Comparison of ENCODE assay signal across 1 cellular context in the genomic region with DNA sequence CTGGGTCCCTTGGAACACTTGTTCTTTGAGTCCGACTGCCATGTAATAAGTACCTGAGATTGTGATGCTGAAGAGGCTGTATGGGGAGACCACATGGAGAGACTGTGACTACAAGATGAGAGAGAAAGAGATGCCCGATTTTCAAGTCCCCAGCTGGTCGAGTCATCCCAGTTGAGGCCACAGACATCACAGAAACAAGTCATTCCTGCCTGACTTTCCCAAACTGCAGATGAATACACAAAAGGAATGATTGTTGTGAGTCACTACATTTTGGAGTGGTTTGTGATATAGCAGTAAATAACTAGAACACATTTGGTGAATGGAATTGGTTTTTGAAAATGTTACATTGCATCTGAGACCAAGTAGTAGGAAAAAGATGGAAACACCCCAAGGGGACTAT.
TF ChIP-seq lines count a peak whose summit lies in the region.

No MANE protein-coding gene starts in this region.

TF ChIP-seq in GM23338, 12 proteins besides CTCF, POLR2A, EP300 and RAD21 (continued from another document):
- TF ChIP-seq, protein P1, sequence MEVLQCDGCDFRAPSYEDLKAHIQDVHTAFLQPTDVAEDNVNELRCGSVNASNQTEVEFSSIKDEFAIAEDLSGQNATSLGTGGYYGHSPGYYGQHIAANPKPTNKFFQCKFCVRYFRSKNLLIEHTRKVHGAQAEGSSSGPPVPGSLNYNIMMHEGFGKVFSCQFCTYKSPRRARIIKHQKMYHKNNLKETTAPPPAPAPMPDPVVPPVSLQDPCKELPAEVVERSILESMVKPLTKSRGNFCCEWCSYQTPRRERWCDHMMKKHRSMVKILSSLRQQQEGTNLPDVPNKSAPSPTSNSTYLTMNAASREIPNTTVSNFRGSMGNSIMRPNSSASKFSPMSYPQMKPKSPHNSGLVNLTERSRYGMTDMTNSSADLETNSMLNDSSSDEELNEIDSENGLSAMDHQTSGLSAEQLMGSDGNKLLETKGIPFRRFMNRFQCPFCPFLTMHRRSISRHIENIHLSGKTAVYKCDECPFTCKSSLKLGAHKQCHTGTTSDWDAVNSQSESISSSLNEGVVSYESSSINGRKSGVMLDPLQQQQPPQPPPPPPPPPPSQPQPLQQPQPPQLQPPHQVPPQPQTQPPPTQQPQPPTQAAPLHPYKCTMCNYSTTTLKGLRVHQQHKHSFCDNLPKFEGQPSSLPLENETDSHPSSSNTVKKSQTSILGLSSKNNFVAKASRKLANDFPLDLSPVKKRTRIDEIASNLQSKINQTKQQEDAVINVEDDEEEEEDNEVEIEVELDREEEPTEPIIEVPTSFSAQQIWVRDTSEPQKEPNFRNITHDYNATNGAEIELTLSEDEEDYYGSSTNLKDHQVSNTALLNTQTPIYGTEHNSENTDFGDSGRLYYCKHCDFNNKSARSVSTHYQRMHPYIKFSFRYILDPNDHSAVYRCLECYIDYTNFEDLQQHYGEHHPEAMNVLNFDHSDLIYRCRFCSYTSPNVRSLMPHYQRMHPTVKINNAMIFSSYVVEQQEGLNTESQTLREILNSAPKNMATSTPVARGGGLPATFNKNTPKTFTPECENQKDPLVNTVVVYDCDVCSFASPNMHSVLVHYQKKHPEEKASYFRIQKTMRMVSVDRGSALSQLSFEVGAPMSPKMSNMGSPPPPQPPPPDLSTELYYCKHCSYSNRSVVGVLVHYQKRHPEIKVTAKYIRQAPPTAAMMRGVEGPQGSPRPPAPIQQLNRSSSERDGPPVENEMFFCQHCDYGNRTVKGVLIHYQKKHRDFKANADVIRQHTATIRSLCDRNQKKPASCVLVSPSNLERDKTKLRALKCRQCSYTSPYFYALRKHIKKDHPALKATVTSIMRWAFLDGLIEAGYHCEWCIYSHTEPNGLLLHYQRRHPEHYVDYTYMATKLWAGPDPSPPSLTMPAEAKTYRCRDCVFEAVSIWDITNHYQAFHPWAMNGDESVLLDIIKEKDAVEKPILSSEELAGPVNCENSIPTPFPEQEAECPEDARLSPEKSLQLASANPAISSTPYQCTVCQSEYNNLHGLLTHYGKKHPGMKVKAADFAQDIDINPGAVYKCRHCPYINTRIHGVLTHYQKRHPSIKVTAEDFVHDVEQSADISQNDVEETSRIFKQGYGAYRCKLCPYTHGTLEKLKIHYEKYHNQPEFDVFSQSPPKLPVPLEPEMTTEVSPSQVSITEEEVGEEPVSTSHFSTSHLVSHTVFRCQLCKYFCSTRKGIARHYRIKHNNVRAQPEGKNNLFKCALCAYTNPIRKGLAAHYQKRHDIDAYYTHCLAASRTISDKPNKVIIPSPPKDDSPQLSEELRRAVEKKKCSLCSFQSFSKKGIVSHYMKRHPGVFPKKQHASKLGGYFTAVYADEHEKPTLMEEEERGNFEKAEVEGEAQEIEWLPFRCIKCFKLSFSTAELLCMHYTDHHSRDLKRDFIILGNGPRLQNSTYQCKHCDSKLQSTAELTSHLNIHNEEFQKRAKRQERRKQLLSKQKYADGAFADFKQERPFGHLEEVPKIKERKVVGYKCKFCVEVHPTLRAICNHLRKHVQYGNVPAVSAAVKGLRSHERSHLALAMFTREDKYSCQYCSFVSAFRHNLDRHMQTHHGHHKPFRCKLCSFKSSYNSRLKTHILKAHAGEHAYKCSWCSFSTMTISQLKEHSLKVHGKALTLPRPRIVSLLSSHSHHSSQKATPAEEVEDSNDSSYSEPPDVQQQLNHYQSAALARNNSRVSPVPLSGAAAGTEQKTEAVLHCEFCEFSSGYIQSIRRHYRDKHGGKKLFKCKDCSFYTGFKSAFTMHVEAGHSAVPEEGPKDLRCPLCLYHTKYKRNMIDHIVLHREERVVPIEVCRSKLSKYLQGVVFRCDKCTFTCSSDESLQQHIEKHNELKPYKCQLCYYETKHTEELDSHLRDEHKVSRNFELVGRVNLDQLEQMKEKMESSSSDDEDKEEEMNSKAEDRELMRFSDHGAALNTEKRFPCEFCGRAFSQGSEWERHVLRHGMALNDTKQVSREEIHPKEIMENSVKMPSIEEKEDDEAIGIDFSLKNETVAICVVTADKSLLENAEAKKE (CRISPR knock-in tag; IDR thresholded peaks at IDR 0.05): no peak
- no peak for TF ChIP-seq ZNF331 (CRISPR knock-in tag; IDR thresholded peaks at IDR 0.05; ENCODE audit: low read depth)
- no peak for TF ChIP-seq EZH2phosphoT487 (IDR thresholded peaks at IDR 0.05; ENCODE audit: unreplicated experiment)
- TF ChIP-seq STAT1 (IDR thresholded peaks at IDR 0.05; ENCODE audit: unreplicated experiment): no peak
- no peak for TF ChIP-seq JUNB (IDR thresholded peaks at IDR 0.05; ENCODE audit: unreplicated experiment)
